ENCODE assay signal across 17 cellular contexts in the genomic region with DNA sequence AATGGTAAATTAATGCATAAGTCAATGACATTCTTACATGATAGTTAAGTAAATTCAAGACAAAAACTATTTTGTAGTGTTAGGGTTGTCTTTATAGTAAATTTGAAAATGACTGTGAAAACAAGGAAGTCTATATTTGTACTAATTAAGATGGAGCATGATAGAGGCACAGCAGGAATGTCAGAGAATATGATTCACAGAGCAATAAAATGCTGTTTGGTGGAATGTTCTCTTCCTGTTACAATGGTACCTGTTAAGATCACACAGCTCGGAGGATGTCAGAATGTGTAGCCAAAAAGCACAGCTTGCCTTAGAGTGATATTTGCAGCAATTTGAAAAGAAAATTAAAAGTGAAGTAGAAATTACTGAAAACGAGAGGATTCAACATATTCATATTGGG.
DNase-seq lines count a peak whose midpoint lies in the region; ATAC-seq, FAIRE-seq and TF ChIP-seq lines count a peak whose summit lies in the region.
"Had no signal": no experiment of that assay in that cellular context is flagged by ENCODE, and none has a peak within 500 bp of the region (broad histone marks: within the 10 kb centered on the region; RNA-seq: fewer than 3 reads in every experiment).

No MANE protein-coding gene starts in this region.

- H3K36me3 ChIP-seq in breast epithelium, result no peaks in the 10 kb centered on the region
- H3K36me3 ChIP-seq in OCI-LY3 (replicated peaks; ENCODE audit: low read depth, low read length), result no peaks in the 10 kb centered on the region
- H3K36me3 ChIP-seq: HAP-1 had no signal

- intact Hi-C loops in breast epithelium (cut with DNase I; ENCODE audit: low total_unique reads), result no loop called here

- TF ChIP-seq CTCF in breast epithelium (IDR thresholded peaks at IDR 0.05) (no peak), OCI-LY3 (IDR thresholded peaks at IDR 0.05; ENCODE audit: low read depth, low read length) (no peak)

- no peaks in the 10 kb centered on the region for H3K79me2 ChIP-seq in OCI-LY3 (ENCODE audit: low read length)

- no peak overlapping the region for H3K4me2 ChIP-seq in OCI-LY3 (ENCODE audit: low read length)

- H2AFZ ChIP-seq in OCI-LY3 (ENCODE audit: low read depth, low read length), result peak overlapping the region; percentile 45; the same call in 1 of the 2 replicates

- DNase-seq in T47D (ENCODE audit: low read depth in 1 of 2, low spot score in 1 of 2), result peak; percentile 23 to 85
- DNase-seq in breast epithelium (ENCODE audit: low spot score in 2 of 2), result no peak
- DNase-seq in HTR-8/SVneo (ENCODE audit: insufficient read length, low spot score), result peak; percentile 21
- peak; percentile 2 for DNase-seq in urothelium cell line (ENCODE audit: low spot score)
- no peak for DNase-seq in C1 segment of cervical spinal cord (lab: John Stamatoyannopoulos, UW)
- DNase-seq: 8988T; CD4-positive, alpha-beta memory T cell; DMS79; GDM1; GOT3 had no signal

- in situ Hi-C loops in T47D (cut with HindIII; ENCODE audit: low pct_unique_long_range_greater_than_20kb, low sequenced_read_pairs), result no loop called here

- H3K9ac ChIP-seq in OCI-LY3 (ENCODE audit: low read length), result no peak overlapping the region

- H3K4me3 ChIP-seq in breast epithelium, result no peak overlapping the region
- no peak overlapping the region for H3K4me3 ChIP-seq in OCI-LY3 (ENCODE audit: low read length)
- H3K4me3 ChIP-seq: HAP-1 had no signal

- H3K4me1 ChIP-seq in breast epithelium, result no peaks in the 10 kb centered on the region
- no peaks in the 10 kb centered on the region for H3K4me1 ChIP-seq in OCI-LY3 (ENCODE audit: low read length)

- ATAC-seq in HG03460 (IDR thresholded peaks at IDR 0.05; ENCODE audit: unreplicated experiment) (no peak), GM18868 (IDR thresholded peaks at IDR 0.05; ENCODE audit: unreplicated experiment) (no peak)

- H3K27me3 ChIP-seq in breast epithelium (no peaks in the 10 kb centered on the region), OCI-LY3 (ENCODE audit: low read depth, low read length) (no peaks in the 10 kb centered on the region)

- FAIRE-seq in HTR-8/SVneo (lab: Jason Lieb, UNC) (no peak), urothelium cell line (lab: Jason Lieb, UNC) (no peak)
- FAIRE-seq: GM12892, GM19239 had no signal

- TF ChIP-seq POLR2A in breast epithelium (IDR thresholded peaks at IDR 0.05), result no peak

- no peak overlapping the region for H3K27ac ChIP-seq in breast epithelium
- H3K27ac ChIP-seq in OCI-LY3 (ENCODE audit: low read length), result no peak overlapping the region
- H3K27ac ChIP-seq: C4-2B had no signal

- no peaks in the 10 kb centered on the region for H4K20me1 ChIP-seq in OCI-LY3 (ENCODE audit: insufficient read depth, low read length)

- H3K9me3 ChIP-seq in breast epithelium, result no peaks in the 10 kb centered on the region
- H3K9me3 ChIP-seq in OCI-LY3 (ENCODE audit: insufficient read depth, low read length), result no peaks in the 10 kb centered on the region
- H3K9me3 ChIP-seq: HAP-1 had no signal

Comparison
In these comparisons a context has a peak if more than half of its experiments do, and no peak if none do; other contexts are left out.
1. DNase-seq: peak in T47D (2 of 2), HTR-8/SVneo (single experiment) and urothelium cell line (single experiment); none in breast epithelium (0 of 2) and C1 segment of cervical spinal cord (0 of 14).